18 cellular contexts compared by ENCODE assay signal in genomic region chr2:187548658-187549057, GRCh38. TPM values are rescaled to one million over a fixed set of nuclear protein-coding genes. Genes with fewer than 3 reads are reported as not detected.
DNase-seq lines count a peak whose midpoint lies in the region; ATAC-seq and TF ChIP-seq lines count a peak whose summit lies in the region.
"Had no signal": no experiment of that assay in that cellular context is flagged by ENCODE, and none has a peak within 500 bp of the region (broad histone marks: within the 10 kb centered on the region; RNA-seq: fewer than 3 reads in every experiment).

No MANE protein-coding gene starts in this region.

- no peak overlapping the region for H4K12ac ChIP-seq in trophoblast cell (ENCODE audit: low read depth, low read length)

- intact Hi-C loops in thyroid gland (cut with DNase I), result no loop called here
- intact Hi-C loops in left colon (cut with DNase I, micrococcal nuclease), result no loop called here

- H2BK15ac ChIP-seq in mesenchymal stem cell (ENCODE audit: low read depth, poor library complexity, severe bottlenecking), result no peak overlapping the region

- no peak overlapping the region for H3K4ac ChIP-seq in mesenchymal stem cell (ENCODE audit: low read depth in 1 of 2, low read length in 2 of 2)
- no peak overlapping the region for H3K4ac ChIP-seq in trophoblast cell (ENCODE audit: low read depth, low read length)

- DNase-seq in endothelial cell (ENCODE audit: low spot score), result no peak
- DNase-seq in mesenchymal stem cell, result no peak
- DNase-seq in thyroid gland, result no peak
- DNase-seq in H4 (ENCODE audit: low spot score), result no peak
- DNase-seq in medulla oblongata (ENCODE audit: extremely low spot score), result no peak
- no peak for DNase-seq in left colon
- DNase-seq in trophoblast cell, result no peak
- DNase-seq: activated CD8-positive, alpha-beta memory T cell treated with anti-CD3 and anti-CD28 coated beads, Interleukin-2, amount 50 U/mL, for 4 hours; activated gamma-delta T cell treated with Interleukin-2 at 50 U/mL for 16 hours; DMS 273 treated with DMSO at 0.1 percent for 48 hours; midbrain; MV-4-11; NCI-H2029; NCI-H524; SK-N-SH had no signal

- H3K9me3 ChIP-seq in Loucy (ENCODE audit: insufficient read depth, low read depth, low read length) (no peaks in the 10 kb centered on the region), mesenchymal stem cell (ENCODE audit: control insufficient read depth, low read length) (no peaks in the 10 kb centered on the region), thyroid gland (no peaks in the 10 kb centered on the region), trophoblast cell (ENCODE audit: insufficient read depth, low read depth, low read length) (no peaks in the 10 kb centered on the region)
- H3K9me3 ChIP-seq: SK-N-SH had no signal

- no peak for ATAC-seq in left colon
- ATAC-seq: GM23338 had no signal

- H2BK5ac ChIP-seq in mesenchymal stem cell (ENCODE audit: low read depth, low read length, poor library complexity, severe bottlenecking) (no peak overlapping the region), trophoblast cell (ENCODE audit: low read depth, low read length, poor library complexity) (no peak overlapping the region)

- H4K20me1 ChIP-seq in Loucy (ENCODE audit: insufficient read depth, low read length, poor library complexity, severe bottlenecking), result no peaks in the 10 kb centered on the region

- no peaks in the 10 kb centered on the region for H3K9me3 Mint-ChIP-seq in endothelial cell (ENCODE audit: unreplicated experiment)
- H3K9me3 Mint-ChIP-seq: GM23338, IgD-negative memory B cell had no signal

- H2BK120ac ChIP-seq in mesenchymal stem cell (ENCODE audit: low read depth, low read length) (no peak overlapping the region), trophoblast cell (ENCODE audit: insufficient read depth, low read length, poor library complexity) (no peak overlapping the region)

- H3K79me2 ChIP-seq in Loucy (ENCODE audit: insufficient read depth, low read length) (peaks cover 12% of the 10 kb centered on the region; the same call in 1 of the 2 replicates), trophoblast cell (ENCODE audit: control insufficient read depth, insufficient read depth, low read length, poor library complexity) (no peaks in the 10 kb centered on the region)

- H3K27me3 ChIP-seq in Loucy (ENCODE audit: insufficient read depth, low read length, poor library complexity, severe bottlenecking) (no peaks in the 10 kb centered on the region), mesenchymal stem cell (ENCODE audit: control insufficient read depth in 1 of 2, insufficient read depth in 1 of 2, low read length in 2 of 2) (no peaks in the 10 kb centered on the region), thyroid gland (no peaks in the 10 kb centered on the region), trophoblast cell (ENCODE audit: insufficient read depth, low read length) (no peaks in the 10 kb centered on the region)

- H3K14ac ChIP-seq in mesenchymal stem cell (ENCODE audit: low read length in 2 of 2) (no peak overlapping the region), trophoblast cell (ENCODE audit: low read length) (no peak overlapping the region)

- no peak for TF ChIP-seq CTCF in Loucy (conservative IDR thresholded peaks at IDR 0.05; ENCODE audit: low read length)
- no peak for TF ChIP-seq CTCF in endothelial cell (IDR thresholded peaks at IDR 0.05; ENCODE audit: unreplicated experiment)
- no peak for TF ChIP-seq CTCF in thyroid gland (IDR thresholded peaks at IDR 0.05)

- H3K4me1 Mint-ChIP-seq in endothelial cell (ENCODE audit: unreplicated experiment), result peaks cover 46% of the 10 kb centered on the region
- H3K4me1 Mint-ChIP-seq: IgD-negative memory B cell had no signal

- H3K9ac ChIP-seq in Loucy (ENCODE audit: low read depth, low read length, poor library complexity, severe bottlenecking) (no peak overlapping the region), mesenchymal stem cell (ENCODE audit: low read length) (peak overlapping the region; percentile 48), trophoblast cell (ENCODE audit: low read length) (no peak overlapping the region)
- H3K9ac ChIP-seq: SK-N-SH had no signal

- no peaks in the 10 kb centered on the region for H3F3A ChIP-seq in Loucy (ENCODE audit: low read depth)

- H3K4me1 ChIP-seq in Loucy (ENCODE audit: insufficient read depth, low read length, poor library complexity, severe bottlenecking) (peaks cover 57% of the 10 kb centered on the region), mesenchymal stem cell (ENCODE audit: control insufficient read depth, insufficient read depth, low read depth, low read length) (peaks cover 3% of the 10 kb centered on the region), thyroid gland (no peaks in the 10 kb centered on the region), trophoblast cell (ENCODE audit: control insufficient read depth in 1 of 2, insufficient read depth in 2 of 2, low read length in 2 of 2) (peaks cover 0 to 2% of the 10 kb centered on the region in 2 experiments)

- H2BK12ac ChIP-seq in mesenchymal stem cell (ENCODE audit: low read length in 2 of 2), result no peak overlapping the region
- H2BK12ac ChIP-seq in trophoblast cell (ENCODE audit: low read length), result no peak overlapping the region

- H3K4me3 Mint-ChIP-seq in endothelial cell (ENCODE audit: unreplicated experiment), result peak overlapping the region; percentile 98
- H3K4me3 Mint-ChIP-seq: GM23338, IgD-negative memory B cell had no signal

- H3K4me3 ChIP-seq in Loucy (ENCODE audit: low read length, poor library complexity, severe bottlenecking) (no peak overlapping the region), mesenchymal stem cell (ENCODE audit: insufficient read depth in 1 of 2, low read depth in 1 of 2, low read length in 2 of 2) (no peak overlapping the region), thyroid gland (replicated peaks in 1 of 3) (no peak overlapping the region), trophoblast cell (ENCODE audit: low read depth, low read length) (no peak overlapping the region)
- H3K4me3 ChIP-seq: GM23338 had no signal

- H2AFZ ChIP-seq in Loucy (ENCODE audit: low read length), result no peak overlapping the region
- no peak overlapping the region for H2AFZ ChIP-seq in mesenchymal stem cell (ENCODE audit: low read depth, low read length)
- H2AFZ ChIP-seq in trophoblast cell (ENCODE audit: insufficient read depth, low read length, poor library complexity), result no peak overlapping the region
- H2AFZ ChIP-seq: GM23338 had no signal

- no peak overlapping the region for H4K91ac ChIP-seq in mesenchymal stem cell (ENCODE audit: low read length)
- no peak overlapping the region for H4K91ac ChIP-seq in trophoblast cell (ENCODE audit: low read depth, low read length)

- peaks cover 63% of the 10 kb centered on the region for H3K36me3 Mint-ChIP-seq in endothelial cell (ENCODE audit: low read depth, unreplicated experiment)
- H3K36me3 Mint-ChIP-seq: IgD-negative memory B cell had no signal

- H3K9me2 ChIP-seq in Loucy (replicated peaks; ENCODE audit: low read depth, low read length), result no peaks in the 10 kb centered on the region
- H3K9me2 ChIP-seq: SK-N-SH had no signal

- H3K79me1 ChIP-seq in mesenchymal stem cell (replicated peaks; ENCODE audit: low read length, poor library complexity, severe bottlenecking) (peaks cover 1% of the 10 kb centered on the region), trophoblast cell (ENCODE audit: low read length) (peaks cover 2% of the 10 kb centered on the region)

- H3K18ac ChIP-seq in mesenchymal stem cell (ENCODE audit: low read depth in 1 of 2, low read length in 2 of 2), result no peak overlapping the region
- H3K18ac ChIP-seq in trophoblast cell (ENCODE audit: low read length), result no peak overlapping the region

- H3K27me3 Mint-ChIP-seq in endothelial cell (ENCODE audit: unreplicated experiment), result peaks cover 6% of the 10 kb centered on the region
- H3K27me3 Mint-ChIP-seq: IgD-negative memory B cell had no signal

- no peak overlapping the region for H2AK5ac ChIP-seq in mesenchymal stem cell (ENCODE audit: low read length, severe bottlenecking)
- no peak overlapping the region for H2AK5ac ChIP-seq in trophoblast cell (ENCODE audit: low read length)

- H3K36me3 ChIP-seq in Loucy (ENCODE audit: insufficient read depth, low read length) (no peaks in the 10 kb centered on the region), mesenchymal stem cell (ENCODE audit: control insufficient read depth in 1 of 2, insufficient read depth in 2 of 2, low read depth in 1 of 2, low read length in 2 of 2) (peaks cover 0 to 3% of the 10 kb centered on the region in 2 experiments), thyroid gland (no peaks in the 10 kb centered on the region), trophoblast cell (ENCODE audit: control insufficient read depth in 1 of 2, insufficient read depth in 2 of 2, low read length in 2 of 2) (no peaks in the 10 kb centered on the region)

- H3K27ac Mint-ChIP-seq in endothelial cell (ENCODE audit: unreplicated experiment), result peak overlapping the region; percentile 75
- H3K27ac Mint-ChIP-seq: GM23338, IgD-negative memory B cell had no signal

- H3K27ac ChIP-seq in mesenchymal stem cell (ENCODE audit: low read length, poor library complexity, severe bottlenecking) (peak overlapping the region; percentile 53), thyroid gland (peak overlapping the region in 2 of 3 donors; percentile 25 to 71), trophoblast cell (ENCODE audit: low read depth, low read length) (no peak overlapping the region)

- no peak overlapping the region for H3K23ac ChIP-seq in mesenchymal stem cell (ENCODE audit: low read length in 2 of 2)
- H3K23ac ChIP-seq in trophoblast cell (ENCODE audit: low read length), result no peak overlapping the region

- no peak overlapping the region for H4K8ac ChIP-seq in mesenchymal stem cell (ENCODE audit: low read length)
- no peak overlapping the region for H4K8ac ChIP-seq in trophoblast cell (ENCODE audit: low read depth, low read length)

- H3K4me2 ChIP-seq in Loucy (ENCODE audit: low read depth, low read length, poor library complexity, severe bottlenecking) (peak overlapping the region; percentile 81), mesenchymal stem cell (ENCODE audit: low read length, poor library complexity, severe bottlenecking) (no peak overlapping the region), trophoblast cell (ENCODE audit: low read length) (no peak overlapping the region)
- H3K4me2 ChIP-seq: GM23338, SK-N-SH had no signal

- TF ChIP-seq POLR2A in thyroid gland (IDR thresholded peaks at IDR 0.05), result no peak

RNA-seq across cellular contexts. Expression of gene TFPI, which starts 5.6 kb away (rescaled TPM):
- total RNA-seq in endothelial cell (ENCODE audit: unreplicated experiment), result 735 TPM
- polyA plus RNA-seq in mesenchymal stem cell (2013, experiment 1 of 2), result 486 TPM
- polyA plus RNA-seq in mesenchymal stem cell (2013, experiment 2 of 2), result 510 TPM
- 100 to 1,000 TPM in 3 of 4 donors, 10 to 100 TPM in 1; 56.7 to 208 (median 144) TPM for total RNA-seq in thyroid gland
- total RNA-seq in H4 (2014; rRNA removed; shearing (Covaris generic)), result 61.7 and 90.7 TPM in 2 replicates
- total RNA-seq in left colon, result 10 to 100 TPM; 19.2 to 23.2 TPM
- polyA plus RNA-seq in trophoblast cell (2013), result 210 and 216 TPM in 2 replicates
